8 cellular contexts compared by ENCODE assay signal in the genomic region with DNA sequence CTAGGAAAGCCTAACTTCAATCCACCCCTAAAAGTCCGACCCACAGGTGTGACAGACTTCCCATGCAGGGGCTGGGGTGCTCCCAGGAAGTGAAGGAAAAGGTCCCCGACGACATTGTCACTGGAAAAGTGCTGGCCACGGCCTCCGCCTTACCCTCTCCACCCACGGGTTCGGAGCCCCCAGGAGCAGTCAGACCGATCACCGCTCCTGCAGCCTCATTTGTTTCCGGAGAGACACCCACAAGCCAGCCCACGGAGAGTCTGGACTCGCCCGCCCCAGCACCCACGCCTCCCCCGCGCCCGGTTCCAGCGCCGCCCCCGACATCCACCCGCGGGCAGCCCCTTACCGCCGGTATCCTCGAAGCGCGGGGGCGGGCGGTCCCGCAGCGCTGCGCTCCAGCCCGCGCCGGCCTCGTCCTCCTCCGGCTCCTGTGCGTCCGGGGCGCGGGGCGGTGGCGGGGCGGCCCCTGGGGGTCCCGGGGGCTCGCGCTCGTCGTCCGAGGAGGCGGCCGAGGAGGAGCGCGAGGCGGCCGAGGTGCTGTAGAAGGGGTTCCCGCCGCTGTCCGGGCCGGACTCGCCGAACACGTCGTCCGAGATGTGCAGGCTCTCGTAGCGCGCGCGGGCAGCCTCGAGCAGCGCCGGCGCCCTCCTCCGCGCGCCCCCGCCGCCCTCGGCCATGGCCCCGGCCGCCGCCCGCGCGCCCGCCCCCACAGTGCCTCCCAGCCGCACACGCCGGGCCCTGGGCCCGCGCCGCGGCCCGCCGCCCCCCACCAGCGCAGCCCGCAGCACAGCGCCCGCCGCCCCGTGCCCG. TPM values are rescaled to one million over a fixed set of nuclear protein-coding genes. Genes with fewer than 3 reads are reported as not detected.
DNase-seq lines count a peak whose midpoint lies in the region; ATAC-seq and TF ChIP-seq lines count a peak whose summit lies in the region.

No MANE protein-coding gene starts in this region.

- no peaks in the 10 kb centered on the region for H3K9me2 ChIP-seq in neural cell (ENCODE audit: insufficient read depth, low read length)

- TF ChIP-seq CTCF in neural cell (IDR thresholded peaks at IDR 0.05; ENCODE audit: poor library complexity, severe bottlenecking): no peak

- peak overlapping the region; percentile 100 for H3K4me2 ChIP-seq in neural cell (ENCODE audit: low read length)

- DNase-seq in GM03348 (ENCODE audit: low spot score): peak; percentile 33
- no peak for DNase-seq in NCI-H1436 treated with DMSO at 0.1 percent for 48 hours (lab: John Stamatoyannopoulos, UW)
- DNase-seq in stimulated activated CD8-positive, alpha-beta memory T cell treated with anti-CD3 and anti-CD28 coated beads, Interleukin-4, amount 100 ng/mL, for 48 hours: no peak
- no peak for DNase-seq in GM19238 (ENCODE audit: insufficient read length, low spot score)

- H3K4me3 ChIP-seq in HUES6 (ENCODE audit: low read depth, low read length) (peak overlapping the region; percentile 69), neural cell (ENCODE audit: low read length) (peak overlapping the region; percentile 90)

- 0 out of 2 replicates have a peak, but pooled peaks cover under 1% of the 10 kb centered on the region for H3K9me3 ChIP-seq in HUES6 (ENCODE audit: control insufficient read depth, insufficient read depth, low read depth, low read length)
- no peaks in the 10 kb centered on the region for H3K9me3 ChIP-seq in neural cell (ENCODE audit: low read length)

- TF ChIP-seq RAD21 in neural cell (conservative IDR thresholded peaks at IDR 0.05): no peak

- H3K9ac ChIP-seq in HUES6 (ENCODE audit: low read length) (no peak overlapping the region), neural cell (ENCODE audit: low read length) (peak overlapping the region; percentile 69)

- peaks cover 34% of the 10 kb centered on the region for H3K27me3 ChIP-seq in HUES6 (ENCODE audit: control insufficient read depth, insufficient read depth, low read length)
- no peaks in the 10 kb centered on the region for H3K27me3 ChIP-seq in neural cell (ENCODE audit: insufficient read depth, low read depth, low read length)

- no peak overlapping the region for H3K27ac Mint-ChIP-seq in dendritic cell treated with granulocyte-macrophage colony-stimulating factor and Interleukin-4, amounts not matched to agents 40 ng/mL and 50 ng/mL, for 4 days

- H3K4me1 ChIP-seq in HUES6 (ENCODE audit: control insufficient read depth, insufficient read depth, low read length): peaks cover 56% of the 10 kb centered on the region

- no peak overlapping the region for H2AFZ ChIP-seq in neural cell (ENCODE audit: low read depth, low read length)

- peaks cover 69% of the 10 kb centered on the region for H3K27me3 Mint-ChIP-seq in dendritic cell treated with granulocyte-macrophage colony-stimulating factor and Interleukin-4, amounts not matched to agents 40 ng/mL and 50 ng/mL, for 4 days

- H3K4me1 Mint-ChIP-seq in dendritic cell treated with granulocyte-macrophage colony-stimulating factor and Interleukin-4, amounts not matched to agents 40 ng/mL and 50 ng/mL, for 4 days (ENCODE audit: low read depth): peaks cover 20% of the 10 kb centered on the region

- intact Hi-C loops in dendritic cell treated with granulocyte-macrophage colony-stimulating factor and Interleukin-4, amounts not matched to agents 40 ng/mL and 50 ng/mL, for 4 days (cut with micrococcal nuclease): no loop called here

- peak overlapping the region; percentile 10 for H3K4me3 Mint-ChIP-seq in dendritic cell treated with granulocyte-macrophage colony-stimulating factor and Interleukin-4, amounts not matched to agents 40 ng/mL and 50 ng/mL, for 4 days

- H3K79me2 ChIP-seq in neural cell (replicated peaks; ENCODE audit: insufficient read depth, low read length): peaks cover 39% of the 10 kb centered on the region

- peaks cover 14% of the 10 kb centered on the region for H4K20me1 ChIP-seq in neural cell (ENCODE audit: insufficient read depth)

- H3K27ac ChIP-seq in HUES6 (ENCODE audit: low read depth, low read length) (no peak overlapping the region), neural cell (ENCODE audit: low read length) (no peak overlapping the region)

- H3K36me3 ChIP-seq in HUES6 (ENCODE audit: control insufficient read depth, insufficient read depth, low read length) (no peaks in the 10 kb centered on the region), neural cell (ENCODE audit: insufficient read depth, low read length) (no peaks in the 10 kb centered on the region)

- TF ChIP-seq EP300 in neural cell (conservative IDR thresholded peaks at IDR 0.05; ENCODE audit: poor library complexity, severe bottlenecking): no peak

- no peak for ATAC-seq in HG03439 (IDR thresholded peaks at IDR 0.05; ENCODE audit: unreplicated experiment)

- no peaks in the 10 kb centered on the region for H3K36me3 Mint-ChIP-seq in dendritic cell treated with granulocyte-macrophage colony-stimulating factor and Interleukin-4, amounts not matched to agents 40 ng/mL and 50 ng/mL, for 4 days (ENCODE audit: low read depth)

- H3F3A ChIP-seq in neural cell (ENCODE audit: insufficient read depth, low read length, poor library complexity, severe bottlenecking): no peaks in the 10 kb centered on the region

- no peaks in the 10 kb centered on the region for H3K9me3 Mint-ChIP-seq in dendritic cell treated with granulocyte-macrophage colony-stimulating factor and Interleukin-4, amounts not matched to agents 40 ng/mL and 50 ng/mL, for 4 days

TF ChIP-seq in neural cell, 6 proteins besides CTCF, POLR2A, EP300 and RAD21:
- TF ChIP-seq POLR2AphosphoS5 (IDR thresholded peaks at IDR 0.05): peak; percentile 14
- no peak for TF ChIP-seq TAF1 (IDR thresholded peaks at IDR 0.05; ENCODE audit: low read depth)
TF ChIP-seq in neural cell: peak in this region for 1.

RNA-seq across cellular contexts. Expression of a gene that starts 0.7 kb away (rescaled TPM):
- 16.3 and 17.3 TPM in 2 replicates for polyA plus RNA-seq in neural cell
- polyA minus RNA-seq in neural cell: 28.6 and 34.3 TPM in 2 replicates
